ENCODE assay signal across 3 cellular contexts in the genomic region with DNA sequence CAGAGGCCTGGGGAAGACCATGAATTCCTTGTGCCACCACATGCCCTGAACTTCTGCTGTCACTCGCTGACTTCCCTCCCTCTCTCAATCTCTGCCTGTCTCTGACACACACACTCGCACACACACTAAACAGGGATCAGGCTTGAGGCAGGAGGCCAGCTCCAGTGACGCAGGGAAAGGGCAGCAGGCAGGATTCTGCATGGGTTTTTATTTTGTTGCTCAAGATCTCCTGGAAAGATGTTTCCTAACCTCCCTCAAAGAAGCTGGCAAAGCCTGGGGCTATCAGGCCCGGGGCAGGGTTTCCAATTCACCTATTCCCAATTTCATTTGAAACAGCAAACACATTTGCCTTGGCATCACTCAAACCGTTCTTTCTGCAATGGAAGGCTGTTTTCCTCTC.
TF ChIP-seq lines count a peak whose summit lies in the region.

No MANE protein-coding gene starts in this region.

TF ChIP-seq in liver, 16 proteins besides CTCF, POLR2A, EP300 and RAD21:
- TF ChIP-seq, protein P1, sequence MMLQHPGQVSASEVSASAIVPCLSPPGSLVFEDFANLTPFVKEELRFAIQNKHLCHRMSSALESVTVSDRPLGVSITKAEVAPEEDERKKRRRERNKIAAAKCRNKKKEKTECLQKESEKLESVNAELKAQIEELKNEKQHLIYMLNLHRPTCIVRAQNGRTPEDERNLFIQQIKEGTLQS (IDR thresholded peaks at IDR 0.05), result no peak
- TF ChIP-seq HNF4G (IDR thresholded peaks at IDR 0.05) (no peak), FOXA1 (IDR thresholded peaks at IDR 0.05) (no peak), JUND (IDR thresholded peaks at IDR 0.05) (peak in 1 of 2 donors; percentile 67), GABPA (IDR thresholded peaks at IDR 0.05 in 1 of 2, conservative IDR thresholded peaks at IDR 0.05 in 1 of 2) (peak in 1 of 2 donors; percentile 23), YY1 (IDR thresholded peaks at IDR 0.05) (peak; percentile 48), NR2F2 (IDR thresholded peaks at IDR 0.05) (no peak), HNF4A (conservative IDR thresholded peaks at IDR 0.05) (peak in 1 of 2 donors; percentile 70), RXRA (IDR thresholded peaks at IDR 0.05) (peak in 1 of 2 donors; percentile 77), SP1 (IDR thresholded peaks at IDR 0.05) (no peak), EGR1 (IDR thresholded peaks at IDR 0.05; ENCODE audit: low read depth in 2 of 2) (peak in 1 of 2 donors; percentile 42), FOXA2 (IDR thresholded peaks at IDR 0.05) (no peak), TAF1 (conservative IDR thresholded peaks at IDR 0.05) (no peak)
- TF ChIP-seq, protein P2, sequence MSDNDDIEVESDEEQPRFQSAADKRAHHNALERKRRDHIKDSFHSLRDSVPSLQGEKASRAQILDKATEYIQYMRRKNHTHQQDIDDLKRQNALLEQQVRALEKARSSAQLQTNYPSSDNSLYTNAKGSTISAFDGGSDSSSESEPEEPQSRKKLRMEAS (IDR thresholded peaks at IDR 0.05), result peak; percentile 59
- TF ChIP-seq, protein P3, sequence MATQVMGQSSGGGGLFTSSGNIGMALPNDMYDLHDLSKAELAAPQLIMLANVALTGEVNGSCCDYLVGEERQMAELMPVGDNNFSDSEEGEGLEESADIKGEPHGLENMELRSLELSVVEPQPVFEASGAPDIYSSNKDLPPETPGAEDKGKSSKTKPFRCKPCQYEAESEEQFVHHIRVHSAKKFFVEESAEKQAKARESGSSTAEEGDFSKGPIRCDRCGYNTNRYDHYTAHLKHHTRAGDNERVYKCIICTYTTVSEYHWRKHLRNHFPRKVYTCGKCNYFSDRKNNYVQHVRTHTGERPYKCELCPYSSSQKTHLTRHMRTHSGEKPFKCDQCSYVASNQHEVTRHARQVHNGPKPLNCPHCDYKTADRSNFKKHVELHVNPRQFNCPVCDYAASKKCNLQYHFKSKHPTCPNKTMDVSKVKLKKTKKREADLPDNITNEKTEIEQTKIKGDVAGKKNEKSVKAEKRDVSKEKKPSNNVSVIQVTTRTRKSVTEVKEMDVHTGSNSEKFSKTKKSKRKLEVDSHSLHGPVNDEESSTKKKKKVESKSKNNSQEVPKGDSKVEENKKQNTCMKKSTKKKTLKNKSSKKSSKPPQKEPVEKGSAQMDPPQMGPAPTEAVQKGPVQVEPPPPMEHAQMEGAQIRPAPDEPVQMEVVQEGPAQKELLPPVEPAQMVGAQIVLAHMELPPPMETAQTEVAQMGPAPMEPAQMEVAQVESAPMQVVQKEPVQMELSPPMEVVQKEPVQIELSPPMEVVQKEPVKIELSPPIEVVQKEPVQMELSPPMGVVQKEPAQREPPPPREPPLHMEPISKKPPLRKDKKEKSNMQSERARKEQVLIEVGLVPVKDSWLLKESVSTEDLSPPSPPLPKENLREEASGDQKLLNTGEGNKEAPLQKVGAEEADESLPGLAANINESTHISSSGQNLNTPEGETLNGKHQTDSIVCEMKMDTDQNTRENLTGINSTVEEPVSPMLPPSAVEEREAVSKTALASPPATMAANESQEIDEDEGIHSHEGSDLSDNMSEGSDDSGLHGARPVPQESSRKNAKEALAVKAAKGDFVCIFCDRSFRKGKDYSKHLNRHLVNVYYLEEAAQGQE (IDR thresholded peaks at IDR 0.05), result peak; percentile 65
- TF ChIP-seq, protein P4, sequence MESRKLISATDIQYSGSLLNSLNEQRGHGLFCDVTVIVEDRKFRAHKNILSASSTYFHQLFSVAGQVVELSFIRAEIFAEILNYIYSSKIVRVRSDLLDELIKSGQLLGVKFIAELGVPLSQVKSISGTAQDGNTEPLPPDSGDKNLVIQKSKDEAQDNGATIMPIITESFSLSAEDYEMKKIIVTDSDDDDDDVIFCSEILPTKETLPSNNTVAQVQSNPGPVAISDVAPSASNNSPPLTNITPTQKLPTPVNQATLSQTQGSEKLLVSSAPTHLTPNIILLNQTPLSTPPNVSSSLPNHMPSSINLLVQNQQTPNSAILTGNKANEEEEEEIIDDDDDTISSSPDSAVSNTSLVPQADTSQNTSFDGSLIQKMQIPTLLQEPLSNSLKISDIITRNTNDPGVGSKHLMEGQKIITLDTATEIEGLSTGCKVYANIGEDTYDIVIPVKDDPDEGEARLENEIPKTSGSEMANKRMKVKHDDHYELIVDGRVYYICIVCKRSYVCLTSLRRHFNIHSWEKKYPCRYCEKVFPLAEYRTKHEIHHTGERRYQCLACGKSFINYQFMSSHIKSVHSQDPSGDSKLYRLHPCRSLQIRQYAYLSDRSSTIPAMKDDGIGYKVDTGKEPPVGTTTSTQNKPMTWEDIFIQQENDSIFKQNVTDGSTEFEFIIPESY (IDR thresholded peaks at IDR 0.05), result no peak

TF ChIP-seq in HepG2, 621 proteins besides CTCF, POLR2A, EP300 and RAD21:
- TF ChIP-seq MBD4 (IDR thresholded peaks at IDR 0.05; ENCODE audit: borderline replicate concordance, low read length), result no peak
- TF ChIP-seq ZNF337 (CRISPR knock-in tag; IDR thresholded peaks at IDR 0.05; ENCODE audit: borderline replicate concordance, low read depth), result no peak
- TF ChIP-seq PRMT3 (CRISPR knock-in tag; IDR thresholded peaks at IDR 0.05; ENCODE audit: borderline replicate concordance, low read depth), result no peak
- no peak for TF ChIP-seq MTA1 (CRISPR knock-in tag; IDR thresholded peaks at IDR 0.05; ENCODE audit: borderline replicate concordance)
- TF ChIP-seq ZNF329 (CRISPR knock-in tag; IDR thresholded peaks at IDR 0.05; ENCODE audit: low read depth), result no peak
- no peak for TF ChIP-seq ZNF264 (CRISPR knock-in tag; IDR thresholded peaks at IDR 0.05)
- no peak for TF ChIP-seq SCMH1 (CRISPR knock-in tag; IDR thresholded peaks at IDR 0.05; ENCODE audit: borderline replicate concordance)
- no peak for TF ChIP-seq KLF6 (CRISPR knock-in tag; IDR thresholded peaks at IDR 0.05)
- TF ChIP-seq DMAP1 (CRISPR knock-in tag; IDR thresholded peaks at IDR 0.05), result no peak
- TF ChIP-seq ISX (CRISPR knock-in tag; conservative IDR thresholded peaks at IDR 0.05), result no peak
- no peak for TF ChIP-seq YY1 (IDR thresholded peaks at IDR 0.05; ENCODE audit: insufficient read depth, insufficient replicate concordance, low read depth, low read length)
- no peak for TF ChIP-seq GABPB1 (CRISPR knock-in tag; IDR thresholded peaks at IDR 0.05)
- no peak for TF ChIP-seq HNRNPK (IDR thresholded peaks at IDR 0.05; ENCODE audit: low read depth, low read length, poor library complexity, severe bottlenecking)

TF ChIP-seq in SK-N-SH treated with all-trans-retinoic acid at 6 μM for 48 hours, 23 proteins besides CTCF, POLR2A, EP300 and RAD21:
- TF ChIP-seq GLIS3 (CRISPR knock-in tag; IDR thresholded peaks at IDR 0.05) (no peak), OSR1 (CRISPR knock-in tag; IDR thresholded peaks at IDR 0.05) (no peak), PPARA (CRISPR knock-in tag; IDR thresholded peaks at IDR 0.05; ENCODE audit: borderline replicate concordance) (no peak), ZFP30 (CRISPR knock-in tag; IDR thresholded peaks at IDR 0.05) (no peak), ZC3H10 (CRISPR knock-in tag; IDR thresholded peaks at IDR 0.05) (no peak), TCF4 (CRISPR knock-in tag; IDR thresholded peaks at IDR 0.05; ENCODE audit: borderline replicate concordance) (no peak), TOX (CRISPR knock-in tag; IDR thresholded peaks at IDR 0.05; ENCODE audit: borderline replicate concordance) (no peak), ZNF565 (CRISPR knock-in tag; conservative IDR thresholded peaks at IDR 0.05; ENCODE audit: low read depth) (no peak), ZNF70 (CRISPR knock-in tag; IDR thresholded peaks at IDR 0.05) (no peak), ZFP3 (CRISPR knock-in tag; IDR thresholded peaks at IDR 0.05) (no peak), ESRRG (CRISPR knock-in tag; IDR thresholded peaks at IDR 0.05) (no peak), CSDC2 (CRISPR knock-in tag; IDR thresholded peaks at IDR 0.05) (no peak), SNAI2 (CRISPR knock-in tag; IDR thresholded peaks at IDR 0.05) (no peak)
- TF ChIP-seq, protein P5, sequence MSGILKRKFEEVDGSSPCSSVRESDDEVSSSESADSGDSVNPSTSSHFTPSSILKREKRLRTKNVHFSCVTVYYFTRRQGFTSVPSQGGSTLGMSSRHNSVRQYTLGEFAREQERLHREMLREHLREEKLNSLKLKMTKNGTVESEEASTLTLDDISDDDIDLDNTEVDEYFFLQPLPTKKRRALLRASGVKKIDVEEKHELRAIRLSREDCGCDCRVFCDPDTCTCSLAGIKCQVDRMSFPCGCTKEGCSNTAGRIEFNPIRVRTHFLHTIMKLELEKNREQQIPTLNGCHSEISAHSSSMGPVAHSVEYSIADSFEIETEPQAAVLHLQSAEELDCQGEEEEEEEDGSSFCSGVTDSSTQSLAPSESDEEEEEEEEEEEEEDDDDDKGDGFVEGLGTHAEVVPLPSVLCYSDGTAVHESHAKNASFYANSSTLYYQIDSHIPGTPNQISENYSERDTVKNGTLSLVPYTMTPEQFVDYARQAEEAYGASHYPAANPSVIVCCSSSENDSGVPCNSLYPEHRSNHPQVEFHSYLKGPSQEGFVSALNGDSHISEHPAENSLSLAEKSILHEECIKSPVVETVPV (CRISPR knock-in tag; IDR thresholded peaks at IDR 0.05), result no peak
- TF ChIP-seq, protein P6, sequence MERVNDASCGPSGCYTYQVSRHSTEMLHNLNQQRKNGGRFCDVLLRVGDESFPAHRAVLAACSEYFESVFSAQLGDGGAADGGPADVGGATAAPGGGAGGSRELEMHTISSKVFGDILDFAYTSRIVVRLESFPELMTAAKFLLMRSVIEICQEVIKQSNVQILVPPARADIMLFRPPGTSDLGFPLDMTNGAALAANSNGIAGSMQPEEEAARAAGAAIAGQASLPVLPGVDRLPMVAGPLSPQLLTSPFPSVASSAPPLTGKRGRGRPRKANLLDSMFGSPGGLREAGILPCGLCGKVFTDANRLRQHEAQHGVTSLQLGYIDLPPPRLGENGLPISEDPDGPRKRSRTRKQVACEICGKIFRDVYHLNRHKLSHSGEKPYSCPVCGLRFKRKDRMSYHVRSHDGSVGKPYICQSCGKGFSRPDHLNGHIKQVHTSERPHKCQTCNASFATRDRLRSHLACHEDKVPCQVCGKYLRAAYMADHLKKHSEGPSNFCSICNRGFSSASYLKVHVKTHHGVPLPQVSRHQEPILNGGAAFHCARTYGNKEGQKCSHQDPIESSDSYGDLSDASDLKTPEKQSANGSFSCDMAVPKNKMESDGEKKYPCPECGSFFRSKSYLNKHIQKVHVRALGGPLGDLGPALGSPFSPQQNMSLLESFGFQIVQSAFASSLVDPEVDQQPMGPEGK (CRISPR knock-in tag; IDR thresholded peaks at IDR 0.05; ENCODE audit: borderline replicate concordance), result no peak
- TF ChIP-seq, protein P7, sequence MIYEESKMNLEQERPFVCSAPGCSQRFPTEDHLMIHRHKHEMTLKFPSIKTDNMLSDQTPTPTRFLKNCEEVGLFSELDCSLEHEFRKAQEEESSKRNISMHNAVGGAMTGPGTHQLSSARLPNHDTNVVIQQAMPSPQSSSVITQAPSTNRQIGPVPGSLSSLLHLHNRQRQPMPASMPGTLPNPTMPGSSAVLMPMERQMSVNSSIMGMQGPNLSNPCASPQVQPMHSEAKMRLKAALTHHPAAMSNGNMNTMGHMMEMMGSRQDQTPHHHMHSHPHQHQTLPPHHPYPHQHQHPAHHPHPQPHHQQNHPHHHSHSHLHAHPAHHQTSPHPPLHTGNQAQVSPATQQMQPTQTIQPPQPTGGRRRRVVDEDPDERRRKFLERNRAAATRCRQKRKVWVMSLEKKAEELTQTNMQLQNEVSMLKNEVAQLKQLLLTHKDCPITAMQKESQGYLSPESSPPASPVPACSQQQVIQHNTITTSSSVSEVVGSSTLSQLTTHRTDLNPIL (CRISPR knock-in tag; IDR thresholded peaks at IDR 0.05; ENCODE audit: low read depth), result no peak
TF ChIP-seq in SK-N-SH treated with all-trans-retinoic acid at 6 μM for 48 hours: peak in this region for 0.
